In genomic region chr6:1524040-1524480, GRCh38 we compare ENCODE assay signal across 8 cellular contexts.
DNase-seq lines count a peak whose midpoint lies in the region; TF ChIP-seq lines count a peak whose summit lies in the region.

No MANE protein-coding gene starts in this region.

- no peak overlapping the region for H3K27ac ChIP-seq in osteoblast (ENCODE audit: low read depth, low read length)

- H2AFZ ChIP-seq in osteoblast (ENCODE audit: low read length) = peak overlapping the region; percentile 77

- H3K36me3 ChIP-seq in osteoblast (ENCODE audit: insufficient read depth, low read length) = no peaks in the 10 kb centered on the region

- H4K20me1 ChIP-seq in osteoblast (ENCODE audit: insufficient read depth, low read length) = no peaks in the 10 kb centered on the region

- peak; percentile 71 to 75 for DNase-seq in AML-193 (lab: John Stamatoyannopoulos, UW)
- peak; percentile 22 for DNase-seq in MV-4-11 (lab: John Stamatoyannopoulos, UW)
- peak; percentile 38 to 57 for DNase-seq in activated T-helper 1 cell treated with anti-CD3 and anti-CD28 coated beads, Interleukin-2, amount 50 U/mL, for 16 hours (ENCODE audit: low read depth in 1 of 2, low spot score in 1 of 2)
- DNase-seq in fibroblast of the conjunctiva (ENCODE audit: low read depth) = peak; percentile 49
- peak; percentile 95 for DNase-seq in osteoblast (ENCODE audit: insufficient read length, low spot score, missing footprints)
- DNase-seq in stromal cell of bone marrow (ENCODE audit: low read depth) = peak; percentile 22
- DNase-seq in DMS53 treated with DMSO at 0.1 percent for 48 hours (lab: John Stamatoyannopoulos, UW; ENCODE audit: unreplicated experiment) = no peak
- DNase-seq in DMS 273 (lab: John Stamatoyannopoulos, UW; ENCODE audit: unreplicated experiment) = no peak

- H3K79me2 ChIP-seq in osteoblast (ENCODE audit: insufficient read depth, low read length) = no peaks in the 10 kb centered on the region

- H3K27me3 ChIP-seq in osteoblast (ENCODE audit: insufficient read depth, low read length) = peaks cover 14% of the 10 kb centered on the region

- TF ChIP-seq CTCF in osteoblast (IDR thresholded peaks at IDR 0.05; ENCODE audit: extremely low read depth, low read depth, low read length) = peak; percentile 69

- peak overlapping the region; percentile 39 for H3K4me3 ChIP-seq in osteoblast (ENCODE audit: insufficient read depth, low read length)

- H3K4me1 ChIP-seq in osteoblast (ENCODE audit: insufficient read depth, low read length) = peaks cover 6% of the 10 kb centered on the region

- no peaks in the 10 kb centered on the region for H3K9me3 ChIP-seq in osteoblast (ENCODE audit: low read depth, low read length)

- H3K4me2 ChIP-seq in osteoblast (ENCODE audit: insufficient read depth, low read length) = peak overlapping the region; percentile 68

Comparison
In these comparisons a context has a peak if more than half of its experiments do, and no peak if none do; other contexts are left out.
1. DNase-seq: peak in AML-193 (2 of 2), MV-4-11 (single experiment), activated T-helper 1 cell treated with anti-CD3 and anti-CD28 coated beads, Interleukin-2, amount 50 U/mL, for 16 hours (2 of 2), fibroblast of the conjunctiva (single experiment), osteoblast (single experiment) and stromal cell of bone marrow (single experiment); none in DMS53 treated with DMSO at 0.1 percent for 48 hours (single experiment) and DMS 273 (single experiment).